25 cellular contexts compared by ENCODE assay signal in the genomic region with DNA sequence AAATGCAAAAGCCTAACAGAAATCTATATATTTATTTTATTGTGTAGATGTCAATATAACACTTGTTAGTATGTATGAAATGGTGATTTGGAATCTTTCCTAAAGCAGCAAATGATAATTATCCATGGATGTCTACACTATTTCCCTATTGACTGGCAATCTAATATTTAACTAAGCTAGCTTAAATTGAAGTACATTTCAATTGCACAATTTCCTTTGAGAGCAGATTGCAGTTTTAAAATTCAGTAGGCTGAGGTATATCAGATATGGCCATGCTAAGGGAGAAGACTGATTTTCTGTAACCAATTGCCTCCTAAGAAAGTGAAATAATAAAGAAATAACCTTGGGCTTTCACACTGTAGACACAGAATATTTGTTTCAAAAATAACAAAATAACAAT.
"Had no signal": no experiment of that assay in that cellular context is flagged by ENCODE, and none has a peak within 500 bp of the region (broad histone marks: within the 10 kb centered on the region; RNA-seq: fewer than 3 reads in every experiment).

No MANE protein-coding gene starts in this region.

- H3K27me3 ChIP-seq: dorsolateral prefrontal cortex, esophagus squamous epithelium, gastrocnemius medialis, heart right ventricle had no signal

- FAIRE-seq: colon, endothelial cell of umbilical vein, islet of Langerhans, keratinocyte had no signal

- H3K4me3 ChIP-seq: coronary artery, dorsolateral prefrontal cortex, esophagus squamous epithelium, gastrocnemius medialis, heart right ventricle, left ventricle myocardium inferior, lower lobe of right lung, mucosa of descending colon had no signal

- DNase-seq: dermis blood vessel endothelial cell; dorsolateral prefrontal cortex; effector CD4-positive, alpha-beta T cell; effector memory CD4-positive, alpha-beta T cell; erythroblast; esophagus squamous epithelium; foreskin fibroblast; foreskin melanocyte; gastrocnemius medialis; glutamatergic neuron; head of caudate nucleus; heart right ventricle; hippocampal formation; left cardiac atrium; left ventricle myocardium inferior; lower lobe of right lung; mesenchymal stem cell; mucosa of descending colon; naive B cell had no signal

- H3K9me3 ChIP-seq: esophagus squamous epithelium, gastrocnemius medialis, heart right ventricle, left ventricle myocardium inferior, lower lobe of right lung, mucosa of descending colon had no signal

- H3K4me1 ChIP-seq: esophagus squamous epithelium, gastrocnemius medialis, heart right ventricle, left ventricle myocardium inferior, lower lobe of right lung had no signal

- H3K36me3 ChIP-seq: esophagus squamous epithelium, gastrocnemius medialis, heart right ventricle, left ventricle myocardium inferior, lower lobe of right lung had no signal

- H3K27ac ChIP-seq: coronary artery, dorsolateral prefrontal cortex, esophagus squamous epithelium, gastrocnemius medialis, heart right ventricle, left ventricle myocardium inferior, lower lobe of right lung had no signal

- ATAC-seq: esophagus mucosa, gastrocnemius medialis, heart right ventricle, left cardiac atrium, lower lobe of right lung, mucosa of descending colon had no signal
